ENCODE assay signal across 8 cellular contexts in genomic region chr11:108122166-108122628, GRCh38. TPM values are rescaled to one million over a fixed set of nuclear protein-coding genes. Genes with fewer than 3 reads are reported as not detected.
A peak's percentile ranks its signal among the peaks of the same experiment; 100 is the strongest.
DNase-seq lines count a peak whose midpoint lies in the region; ATAC-seq and TF ChIP-seq lines count a peak whose summit lies in the region.

No MANE protein-coding gene starts in this region.

- no peaks in the 10 kb centered on the region for H3K27me3 Mint-ChIP-seq in activated T-helper 1 cell treated with anti-CD3 and anti-CD28 coated beads, Interleukin-12 subunit alpha, Interleukin-12 subunit beta, Interleukin-2, Interleukin-4 antibody, amounts not matched to agents 30 ng/mL and 10 ng/mL and 1 ng/mL, durations not matched to agents 14 hours and 24 hours and 36 hours (ENCODE audit: insufficient read depth)

- in situ Hi-C loops in gastrocnemius medialis (cut with MboI; ENCODE audit: low sequenced_read_pairs in 4 of 4): loop anchor here in 2 of 4 donors (10.0 kb wide), 2 partner anchors 103 to 417 kb away; partner anchors contain the start of genes ATM (in 2 of the 2) and NPAT (in 2 of the 2)

- H3K27me3 ChIP-seq in gastrocnemius medialis: no peaks in the 10 kb centered on the region

- H3K36me3 ChIP-seq in gastrocnemius medialis: no peaks in the 10 kb centered on the region

- DNase-seq in AG20443 (ENCODE audit: low spot score) (peak; percentile 27), HCEC 1CT (peak; percentile 18), left ventricle myocardium superior (no peak), gastrocnemius medialis (peak in 1 of 2 donors; percentile 54), GOT3 (lab: John Stamatoyannopoulos, UW) (no peak), HK-2 (ENCODE audit: unreplicated experiment) (no peak)
- no peak for DNase-seq in activated T-helper 1 cell treated with anti-CD3 and anti-CD28 coated beads, Interleukin-12 subunit alpha, Interleukin-12 subunit beta, Interleukin-2, Interleukin-4 antibody, amounts not matched to agents 30 ng/mL and 10 ng/mL and 1 ng/mL, durations not matched to agents 14 hours and 24 hours and 36 hours (ENCODE audit: low spot score)

- peaks cover 33 to 38% of the 10 kb centered on the region in 2 donors for H3K4me1 ChIP-seq in gastrocnemius medialis

- no peak for TF ChIP-seq CTCF in gastrocnemius medialis (IDR thresholded peaks at IDR 0.05 in 4 of 5, conservative IDR thresholded peaks at IDR 0.05 in 1 of 5)

- intact Hi-C loops in activated T-helper 1 cell treated with anti-CD3 and anti-CD28 coated beads, Interleukin-12 subunit alpha, Interleukin-12 subunit beta, Interleukin-2, Interleukin-4 antibody, amounts not matched to agents 30 ng/mL and 10 ng/mL and 1 ng/mL, durations not matched to agents 14 hours and 24 hours and 36 hours (cut with micrococcal nuclease): loop anchor here (2.0 to 10.0 kb wide), 5 partner anchors 265 to 557 kb away; partner anchors contain the start of genes ALKBH8, C11orf65, EXPH5 and SLC35F2
- intact Hi-C loops in left ventricle myocardium superior (cut with micrococcal nuclease): no loop called here
- intact Hi-C loops in gastrocnemius medialis (cut with DNase I; ENCODE audit: low total_unique reads): loop anchor here (5.0 to 10.0 kb wide), 2 partner anchors 373 to 415 kb away; partner anchors contain the start of gene POGLUT3

- peak overlapping the region; percentile 0 for H3K27ac Mint-ChIP-seq in activated T-helper 1 cell treated with anti-CD3 and anti-CD28 coated beads, Interleukin-12 subunit alpha, Interleukin-12 subunit beta, Interleukin-2, Interleukin-4 antibody, amounts not matched to agents 30 ng/mL and 10 ng/mL and 1 ng/mL, durations not matched to agents 14 hours and 24 hours and 36 hours

- H3K27ac ChIP-seq in gastrocnemius medialis: peak overlapping the region; percentile 89 to 99 (median 93)

- no peak for TF ChIP-seq POLR2A in gastrocnemius medialis (IDR thresholded peaks at IDR 0.05)

- no peaks in the 10 kb centered on the region for H3K9me3 Mint-ChIP-seq in activated T-helper 1 cell treated with anti-CD3 and anti-CD28 coated beads, Interleukin-12 subunit alpha, Interleukin-12 subunit beta, Interleukin-2, Interleukin-4 antibody, amounts not matched to agents 30 ng/mL and 10 ng/mL and 1 ng/mL, durations not matched to agents 14 hours and 24 hours and 36 hours

- H3K4me1 Mint-ChIP-seq in activated T-helper 1 cell treated with anti-CD3 and anti-CD28 coated beads, Interleukin-12 subunit alpha, Interleukin-12 subunit beta, Interleukin-2, Interleukin-4 antibody, amounts not matched to agents 30 ng/mL and 10 ng/mL and 1 ng/mL, durations not matched to agents 14 hours and 24 hours and 36 hours (ENCODE audit: low read depth): peaks cover 36% of the 10 kb centered on the region

- peak overlapping the region; percentile 97 for H3K4me3 Mint-ChIP-seq in activated T-helper 1 cell treated with anti-CD3 and anti-CD28 coated beads, Interleukin-12 subunit alpha, Interleukin-12 subunit beta, Interleukin-2, Interleukin-4 antibody, amounts not matched to agents 30 ng/mL and 10 ng/mL and 1 ng/mL, durations not matched to agents 14 hours and 24 hours and 36 hours

- no peaks in the 10 kb centered on the region for H3K9me3 ChIP-seq in gastrocnemius medialis

- ATAC-seq in left ventricle myocardium superior (peak; percentile 28), gastrocnemius medialis (peak; percentile 61), HG02610 (IDR thresholded peaks at IDR 0.05; ENCODE audit: unreplicated experiment) (no peak)

- H3K4me3 ChIP-seq in gastrocnemius medialis: peak overlapping the region; percentile 63 to 84 (median 76)

- H3K36me3 Mint-ChIP-seq in activated T-helper 1 cell treated with anti-CD3 and anti-CD28 coated beads, Interleukin-12 subunit alpha, Interleukin-12 subunit beta, Interleukin-2, Interleukin-4 antibody, amounts not matched to agents 30 ng/mL and 10 ng/mL and 1 ng/mL, durations not matched to agents 14 hours and 24 hours and 36 hours (ENCODE audit: low read depth): peaks cover 14% of the 10 kb centered on the region

RNA-seq across cellular contexts. Expression of gene ACAT1, which starts 0.8 kb away (rescaled TPM):
- total RNA-seq in activated T-helper 1 cell treated with anti-CD3 and anti-CD28 coated beads, Interleukin-12 subunit alpha, Interleukin-12 subunit beta, Interleukin-2, Interleukin-4 antibody, amounts not matched to agents 30 ng/mL and 10 ng/mL and 1 ng/mL, durations not matched to agents 14 hours and 24 hours and 36 hours: 52.8 and 56.8 TPM in 2 replicates
- total RNA-seq in left ventricle myocardium superior: 398 TPM
- total RNA-seq in gastrocnemius medialis: 100 to 1,000 TPM; 288 to 950 (median 605) TPM

Comparison
In these comparisons a context has a peak if more than half of its experiments do, and no peak if none do; other contexts are left out.
1. DNase-seq: peak in AG20443 (single experiment) and HCEC 1CT (single experiment); none in activated T-helper 1 cell treated with anti-CD3 and anti-CD28 coated beads, Interleukin-12 subunit alpha, Interleukin-12 subunit beta, Interleukin-2, Interleukin-4 antibody, amounts not matched to agents 30 ng/mL and 10 ng/mL and 1 ng/mL, durations not matched to agents 14 hours and 24 hours and 36 hours (single experiment), left ventricle myocardium superior (single experiment), GOT3 (single experiment) and HK-2 (single experiment).